Comparison of ENCODE assay signal across 16 cellular contexts in genomic region chr16:66480265-66481080, GRCh38. TPM values are rescaled to one million over a fixed set of nuclear protein-coding genes. Genes with fewer than 3 reads are reported as not detected.
DNase-seq lines count a peak whose midpoint lies in the region; ATAC-seq, FAIRE-seq and TF ChIP-seq lines count a peak whose summit lies in the region.
"Had no signal": no experiment of that assay in that cellular context is flagged by ENCODE, and none has a peak within 500 bp of the region (broad histone marks: within the 10 kb centered on the region; RNA-seq: fewer than 3 reads in every experiment).

No MANE protein-coding gene starts in this region.

- H2AFZ ChIP-seq in H1 (ENCODE audit: low read length) = no peak overlapping the region
- no peak overlapping the region for H2AFZ ChIP-seq in osteoblast (ENCODE audit: low read length)

- H3K18ac ChIP-seq in H1 (ENCODE audit: extremely low read depth, low read length) = no peak overlapping the region

- peak overlapping the region; percentile 62 for H4K8ac ChIP-seq in H1 (ENCODE audit: extremely low read depth, insufficient read depth, low read length)

- peak overlapping the region; percentile 31 to 69 for H3K4me3 Mint-ChIP-seq in CD14-positive monocyte

- H3K36me3 ChIP-seq in H1 (ENCODE audit: control insufficient read depth in 2 of 4, insufficient read depth in 4 of 4, low read length in 3 of 4) (no peaks in the 10 kb centered on the region; a peak in 1 of 8 replicates), osteoblast (ENCODE audit: insufficient read depth, low read length) (no peaks in the 10 kb centered on the region)

- TF ChIP-seq EP300 in Ishikawa (IDR thresholded peaks at IDR 0.05; ENCODE audit: borderline replicate concordance) = no peak
- TF ChIP-seq EP300 in H1 (IDR thresholded peaks at IDR 0.05; ENCODE audit: borderline replicate concordance in 1 of 2, low read depth in 2 of 2, low read length in 2 of 2) = no peak

- no peaks in the 10 kb centered on the region; the same call in 1 of the 2 replicates for H3K23me2 ChIP-seq in H1 (ENCODE audit: low read depth, low read length)

- H4K91ac ChIP-seq in H1 (replicated peaks; ENCODE audit: insufficient read length, low read length) = peak overlapping the region; percentile 16

- no peak overlapping the region for H3K23ac ChIP-seq in H1 (ENCODE audit: insufficient read length)

- no peak overlapping the region for H3K56ac ChIP-seq in H1 (replicated peaks; ENCODE audit: insufficient read length, low read depth, low read length)

- peak overlapping the region in 4 of 7 donors; percentile 23 to 50 (median 38) for H3K27ac Mint-ChIP-seq in CD14-positive monocyte

- no peak overlapping the region for H3K4ac ChIP-seq in H1 (replicated peaks; ENCODE audit: insufficient read length, low read depth, low read length)

- ATAC-seq in GM18907 (IDR thresholded peaks at IDR 0.05; ENCODE audit: unreplicated experiment) = no peak
- ATAC-seq: SK-N-SH treated with all-trans-retinoic acid at 6 μM for 48 hours had no signal

- peaks cover 40% of the 10 kb centered on the region for H3K4me1 Mint-ChIP-seq in CD14-positive monocyte

- no peak for FAIRE-seq in H1 (lab: Jason Lieb, UNC)

- no peak overlapping the region for H2AK5ac ChIP-seq in H1 (ENCODE audit: low read depth, low read length)

- WGBS in H1 (ENCODE audit: extremely low coverage in 1 of 2, insufficient coverage in 1 of 2, insufficient read length in 1 of 2, insufficient replicate concordance in 2 of 2, low coverage in 1 of 2, low lambda C conversion rate in 2 of 2, missing lambda C conversion rate in 1 of 2), 2 experiments = 95% methylated on average over 23 of the region's 25 CpGs; no CpG with 5 or more reads in 1 of the 2 experiments

- CTCF ChIA-PET in H1 (lab: Charles Lee; ENCODE audit: partially characterized antibody) = interaction anchor here (0.7 to 15.3 kb wide), 26 partner anchors 8 to 136 kb away, joined by 3 to 226 read pairs (median 4); partner anchors contain the start of gene BEAN1

- H3K27me3 Mint-ChIP-seq in CD14-positive monocyte (ENCODE audit: low read depth in 3 of 3) = peaks cover 0 to 11% (median 4%) of the 10 kb centered on the region in 3 donors

- no peak overlapping the region for H3K4me2 ChIP-seq in H1 (ENCODE audit: insufficient read depth in 1 of 2, low read depth in 2 of 2, low read length in 2 of 2)
- no peak overlapping the region for H3K4me2 ChIP-seq in osteoblast (ENCODE audit: insufficient read depth, low read length)

- H2BK12ac ChIP-seq in H1 (ENCODE audit: low read depth, low read length) = no peak overlapping the region

- TF ChIP-seq RAD21 in Ishikawa (IDR thresholded peaks at IDR 0.05; ENCODE audit: low read depth) (no peak), H1 (IDR thresholded peaks at IDR 0.05 in 1 of 2, conservative IDR thresholded peaks at IDR 0.05 in 1 of 2; ENCODE audit: low read depth in 2 of 2, low read length in 2 of 2) (no peak)

- H3K9ac ChIP-seq in H1 (replicated peaks in 1 of 4; ENCODE audit: extremely low read depth in 1 of 4, low read depth in 3 of 4, low read length in 3 of 4) = no peak overlapping the region

- H4K20me1 ChIP-seq in H1 (replicated peaks in 1 of 2; ENCODE audit: control insufficient read depth in 1 of 2, insufficient read depth in 2 of 2, low read length in 2 of 2) = no peaks in the 10 kb centered on the region
- no peaks in the 10 kb centered on the region for H4K20me1 ChIP-seq in osteoblast (ENCODE audit: insufficient read depth, low read length)

- no peaks in the 10 kb centered on the region for H3K9me3 ChIP-seq in H1 (ENCODE audit: insufficient read depth in 2 of 2, low read depth in 1 of 2, low read length in 1 of 2)
- H3K9me3 ChIP-seq in osteoblast (ENCODE audit: low read depth, low read length) = no peaks in the 10 kb centered on the region
- H3K9me3 ChIP-seq: testis had no signal

- H3K9me3 Mint-ChIP-seq in CD14-positive monocyte = peaks cover 0 to 2% (median 0%) of the 10 kb centered on the region in 7 donors

- no peak overlapping the region for H2BK120ac ChIP-seq in H1 (replicated peaks; ENCODE audit: low read depth, low read length)

- H3K79me2 ChIP-seq in H1 (ENCODE audit: control insufficient read depth in 1 of 2, insufficient read depth in 2 of 2, low read length in 2 of 2) (no peaks in the 10 kb centered on the region), osteoblast (ENCODE audit: insufficient read depth, low read length) (no peaks in the 10 kb centered on the region)

- H3K27ac ChIP-seq in H1 (ENCODE audit: low read depth, low read length) = no peak overlapping the region
- H3K27ac ChIP-seq in osteoblast (ENCODE audit: low read depth, low read length) = no peak overlapping the region
- H3K27ac ChIP-seq: testis had no signal

- peaks cover 2 to 5% of the 10 kb centered on the region in 2 donors for H3K36me3 Mint-ChIP-seq in CD14-positive monocyte

- no peak overlapping the region for H2BK15ac ChIP-seq in H1 (ENCODE audit: low read length)

- no peak overlapping the region for H3K4me3 ChIP-seq in H1 (ENCODE audit: extremely low read depth in 1 of 4, insufficient read depth in 2 of 4, low read depth in 3 of 4, low read length in 4 of 4)
- no peak overlapping the region for H3K4me3 ChIP-seq in osteoblast (ENCODE audit: insufficient read depth, low read length)
- H3K4me3 ChIP-seq: testis had no signal

- no peak overlapping the region for H4K5ac ChIP-seq in H1 (ENCODE audit: insufficient read length, low read depth, low read length)

- H3K27me3 ChIP-seq in H1 (replicated peaks in 1 of 4; ENCODE audit: control insufficient read depth in 3 of 4, extremely low read depth in 1 of 4, insufficient read depth in 3 of 4, low read length in 3 of 4) (peaks cover 0 to 3% (median 0%) of the 10 kb centered on the region in 4 experiments; a peak in 1 of 7 replicates), osteoblast (ENCODE audit: insufficient read depth, low read length) (peaks cover under 1% of the 10 kb centered on the region)
- H3K27me3 ChIP-seq: testis had no signal

- POLR2A ChIA-PET in H1 (lab: Charles Lee; ENCODE audit: partially characterized antibody) = interaction anchor here (1.1 kb wide), 1 partner anchor 32 kb away, joined by 3 read pairs; no protein-coding TSS in a partner anchor

- intact Hi-C loops in CD14-positive monocyte (cut with micrococcal nuclease) = loop anchor here (5.0 to 10.0 kb wide), 3 partner anchors 37 to 74 kb away; partner anchors contain the start of genes CKLF (in 1 of the 2) and TK2 (in 1 of the 2)

- TF ChIP-seq POLR2A in H1 (IDR thresholded peaks at IDR 0.05; ENCODE audit: control extremely low read depth in 1 of 2, low read depth in 2 of 2, low read length in 2 of 2) = no peak

- H3K4me1 ChIP-seq in H1 (replicated peaks in 1 of 4; ENCODE audit: control insufficient read depth in 3 of 4, insufficient read depth in 4 of 4, low read length in 3 of 4) (peaks cover 0 to 9% (median 3%) of the 10 kb centered on the region in 4 experiments; a peak in 6 of 7 replicates), osteoblast (ENCODE audit: insufficient read depth, low read length) (no peaks in the 10 kb centered on the region)

- DNase-seq in CD14-positive monocyte (ENCODE audit: low spot score) (no peak), H1 (ENCODE audit: low read depth in 1 of 2, low spot score in 2 of 2) (no peak), osteoblast (ENCODE audit: insufficient read length, low spot score, missing footprints) (peak; percentile 76), medulla oblongata (ENCODE audit: extremely low spot score) (no peak), NCI-H748 (lab: John Stamatoyannopoulos, UW; ENCODE audit: unreplicated experiment) (no peak)
- DNase-seq in stimulated activated naive CD4-positive, alpha-beta T cell treated with Interleukin-2 at 50 U/mL for 16 hours (lab: John Stamatoyannopoulos, UW) = no peak
- DNase-seq: activated CD4-positive, alpha-beta T cell treated with anti-CD3 and anti-CD28 coated beads, Interleukin-2, amount 50 U/mL, for 48 hours; AML-193; NCI-H2081 treated with DMSO at 0.1 percent for 48 hours; NCI-H524; stimulated activated CD4-positive, alpha-beta T cell treated with anti-CD3 and anti-CD28 coated beads, Interleukin-4, amount 100 ng/mL, for 1 hour; testis had no signal

- no peak for TF ChIP-seq CTCF in CD14-positive monocyte (IDR thresholded peaks at IDR 0.05)
- no peak for TF ChIP-seq CTCF in H1 (IDR thresholded peaks at IDR 0.05; ENCODE audit: control extremely low read depth in 1 of 3, insufficient read depth in 1 of 3, low read depth in 1 of 3, low read length in 3 of 3)
- TF ChIP-seq CTCF in osteoblast (IDR thresholded peaks at IDR 0.05; ENCODE audit: extremely low read depth, low read depth, low read length) = no peak

- no peaks in the 10 kb centered on the region for H3K79me1 ChIP-seq in H1 (ENCODE audit: low read depth, low read length)

- H2BK20ac ChIP-seq in H1 (ENCODE audit: low read length) = 0 out of 2 replicates have a peak overlapping the region, but pooled peaks have one; percentile 56

- H2BK5ac ChIP-seq in H1 (ENCODE audit: low read depth, low read length) = no peak overlapping the region

- H3K14ac ChIP-seq in H1 (ENCODE audit: insufficient read length) = no peak overlapping the region

TF ChIP-seq in Ishikawa, 13 proteins besides CTCF, POLR2A, EP300 and RAD21 (continues in another document):
- peak; percentile 67 for TF ChIP-seq USF1 (IDR thresholded peaks at IDR 0.05)

TF ChIP-seq in H1, 55 proteins besides CTCF, POLR2A, EP300 and RAD21 (continues in another document):
- TF ChIP-seq JUN (IDR thresholded peaks at IDR 0.05; ENCODE audit: low read depth, low read length) = no peak
- TF ChIP-seq, protein P1, sequence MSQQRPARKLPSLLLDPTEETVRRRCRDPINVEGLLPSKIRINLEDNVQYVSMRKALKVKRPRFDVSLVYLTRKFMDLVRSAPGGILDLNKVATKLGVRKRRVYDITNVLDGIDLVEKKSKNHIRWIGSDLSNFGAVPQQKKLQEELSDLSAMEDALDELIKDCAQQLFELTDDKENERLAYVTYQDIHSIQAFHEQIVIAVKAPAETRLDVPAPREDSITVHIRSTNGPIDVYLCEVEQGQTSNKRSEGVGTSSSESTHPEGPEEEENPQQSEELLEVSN (IDR thresholded peaks at IDR 0.05) = no peak
- TF ChIP-seq KDM4A (IDR thresholded peaks at IDR 0.05; ENCODE audit: low read depth, low read length, severe bottlenecking) = no peak
- TF ChIP-seq JUND (IDR thresholded peaks at IDR 0.05; ENCODE audit: low read length) = no peak
- no peak for TF ChIP-seq CBX8 (IDR thresholded peaks at IDR 0.05; ENCODE audit: borderline replicate concordance, low read depth, low read length)

RNA-seq across cellular contexts. Expression of gene BEAN1, which starts 53.4 kb away (rescaled TPM):
- under 1 TPM in 1 of 2 donors, not detected in 1; 0.81 TPM for polyA plus RNA-seq in CD14-positive monocyte
- total RNA-seq in H1 (2021; fragmentation: NEBNext Ultra II Directional; extraction: Animal tissue kit (Norgen Biotek cat#: 25700)) = not detected in 2 replicates
- polyA plus RNA-seq in H1 (2011; rRNA removed) = 0.05 and 0.08 TPM in 2 replicates
- 0.08 TPM for polyA plus RNA-seq in H1 (2011; cell fraction: cytosol; rRNA removed)
- 0.07 TPM for polyA plus RNA-seq in H1 (2011; cell fraction: nucleus; rRNA removed)
- 0.13 to 0.24 TPM (median 0.15 TPM) in 3 of 4 replicates, not detected in the other for polyA plus RNA-seq in H1 (2012, experiment 1 of 2)
- polyA plus RNA-seq in H1 (2012, experiment 2 of 2) = not detected
- polyA plus RNA-seq in H1 (2013, experiment 1 of 2) = 0.04 TPM
- 0.13 TPM for polyA plus RNA-seq in H1 (2013, experiment 2 of 2)
- polyA minus RNA-seq in H1 (2011; rRNA and poly(A)+ RNA removed) = not detected in 2 replicates
- not detected for polyA minus RNA-seq in H1 (2011; cell fraction: cytosol; rRNA and poly(A)+ RNA removed)
- not detected for polyA minus RNA-seq in H1 (2011; cell fraction: nucleus; rRNA and poly(A)+ RNA removed)
- total RNA-seq in osteoblast = 0.29 and 0.36 TPM in 2 replicates
- total RNA-seq: G401 had no signal
